Comparison of ENCODE assay signal across 24 cellular contexts in the genomic region with DNA sequence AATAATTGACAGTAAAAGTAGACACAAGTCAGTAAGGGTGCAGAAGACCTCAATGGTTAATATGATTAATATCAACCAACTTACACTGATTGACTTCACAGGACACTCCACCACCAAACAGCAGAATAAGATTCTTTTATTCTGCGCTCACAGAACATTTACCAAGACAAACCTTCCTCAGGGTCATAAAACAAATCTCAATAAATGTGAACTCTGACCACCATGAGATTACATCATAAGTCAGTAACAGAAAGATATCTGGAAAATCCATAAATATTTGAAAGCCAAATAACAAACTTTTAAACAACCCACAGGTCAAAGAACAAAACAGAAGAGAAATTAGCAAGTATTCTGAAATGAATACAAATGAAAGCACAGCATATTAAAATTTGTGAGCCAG.
"Had no signal": no experiment of that assay in that cellular context is flagged by ENCODE, and none has a peak within 500 bp of the region (broad histone marks: within the 10 kb centered on the region; RNA-seq: fewer than 3 reads in every experiment).

No MANE protein-coding gene starts in this region.

- H3K4me1 Mint-ChIP-seq: immature natural killer cell, mesothelial cell of epicardium, naive B cell had no signal

- H3K4me3 Mint-ChIP-seq: immature natural killer cell, mesothelial cell of epicardium, naive B cell had no signal

- H3K4me3 ChIP-seq: coronary artery, dorsolateral prefrontal cortex, esophagus muscularis mucosa, gastroesophageal sphincter, heart left ventricle, hepatocyte, left ventricle myocardium inferior, lower lobe of right lung, mucosa of descending colon had no signal

- FAIRE-seq: colon, endothelial cell of umbilical vein, frontal cortex, kidney had no signal

- ATAC-seq: foreskin keratinocyte, gastroesophageal sphincter, heart left ventricle, lower lobe of right lung, mucosa of descending colon had no signal

- H3K36me3 ChIP-seq: esophagus muscularis mucosa, gastroesophageal sphincter, heart left ventricle, left ventricle myocardium inferior, lower lobe of right lung had no signal

- H3K27ac Mint-ChIP-seq: immature natural killer cell, mesothelial cell of epicardium, naive B cell had no signal

- DNase-seq: dermis blood vessel endothelial cell; dorsolateral prefrontal cortex; effector CD4-positive, alpha-beta T cell; effector memory CD4-positive, alpha-beta T cell; foreskin keratinocyte; heart left ventricle; hypothalamus; immature natural killer cell; islet precursor cell; kidney; kidney glomerular epithelial cell; left ventricle myocardium inferior; lower lobe of right lung; mesenchymal stem cell; mucosa of descending colon; naive B cell had no signal

- H3K4me1 ChIP-seq: esophagus muscularis mucosa, foreskin keratinocyte, gastroesophageal sphincter, heart left ventricle, left ventricle myocardium inferior, lower lobe of right lung had no signal

- H3K27me3 ChIP-seq: dorsolateral prefrontal cortex, esophagus muscularis mucosa, foreskin keratinocyte, gastroesophageal sphincter, heart left ventricle, hepatocyte had no signal

- H3K27ac ChIP-seq: coronary artery, dorsolateral prefrontal cortex, esophagus muscularis mucosa, foreskin keratinocyte, gastroesophageal sphincter, heart left ventricle, hepatocyte, left ventricle myocardium inferior, lower lobe of right lung had no signal

- H3K27me3 Mint-ChIP-seq: naive B cell had no signal
